18 cellular contexts compared by ENCODE assay signal in genomic region chr4:71938776-71939175, GRCh38.
"Had no signal": no experiment of that assay in that cellular context is flagged by ENCODE, and none has a peak within 500 bp of the region (broad histone marks: within the 10 kb centered on the region; RNA-seq: fewer than 3 reads in every experiment).

No MANE protein-coding gene starts in this region.

- H3K4me1 ChIP-seq: esophagus squamous epithelium, lower lobe of right lung, pancreas, transverse colon, vagina had no signal

- H3K27me3 ChIP-seq: esophagus squamous epithelium, neutrophil, pancreas, transverse colon, vagina had no signal

- H3K4me3 ChIP-seq: esophagus squamous epithelium, lower lobe of right lung, pancreas, transverse colon, vagina had no signal

- DNase-seq: activated CD4-positive, alpha-beta T cell treated with anti-CD3 and anti-CD28 coated beads, Interleukin-2, amount 50 U/mL, for 1 hour; activated CD4-positive, CD25-positive, alpha-beta regulatory T cell treated with anti-CD3 and anti-CD28 coated beads, Interleukin-2, amount 50 U/mL, for 72 hours; activated CD8-positive, alpha-beta memory T cell treated with anti-CD3 and anti-CD28 coated beads, Interleukin-2, amount 50 U/mL, for 4 hours; activated naive CD4-positive, alpha-beta T cell treated with anti-CD3 and anti-CD28 coated beads for 36 hours; activated T-cell treated with anti-CD3 and anti-CD28 coated beads, Interleukin-2, amount 50 U/mL, for 4 hours; cerebellar nuclear complex; effector CD4-positive, alpha-beta T cell; esophagus squamous epithelium; lower lobe of right lung; natural killer cell; pancreas; stimulated activated CD8-positive, alpha-beta memory T cell treated with anti-CD3 and anti-CD28 coated beads, Interleukin-4, amount 100 ng/mL, for 48 hours; stimulated activated naive CD8-positive, alpha-beta T cell treated with anti-CD3 and anti-CD28 coated beads, Interleukin-15, Interleukin-2, amounts not matched to agents 100 U/mL and 50 U/mL, for 24 hours; substantia nigra; T1000; transverse colon had no signal

- ATAC-seq: activated T-cell treated with anti-CD3 and anti-CD28 coated beads, Interleukin-2, amount 50 U/mL, for 4 hours; lower lobe of right lung; natural killer cell; pancreas; stimulated activated naive CD8-positive, alpha-beta T cell treated with anti-CD3 and anti-CD28 coated beads, Interleukin-15, Interleukin-2, amounts not matched to agents 100 U/mL and 50 U/mL, for 24 hours had no signal

- H3K9me3 ChIP-seq: esophagus squamous epithelium, lower lobe of right lung, neutrophil, pancreas, transverse colon, vagina had no signal

- H3K36me3 ChIP-seq: esophagus squamous epithelium, lower lobe of right lung, neutrophil, pancreas, transverse colon, vagina had no signal

- H3K27ac ChIP-seq: esophagus squamous epithelium, lower lobe of right lung, neutrophil, pancreas, transverse colon, vagina had no signal
